In genomic region chr3:146187334-146187950, GRCh38 we compare ENCODE assay signal across 9 cellular contexts.
DNase-seq lines count a peak whose midpoint lies in the region; ATAC-seq and TF ChIP-seq lines count a peak whose summit lies in the region.
"Had no signal": no experiment of that assay in that cellular context is flagged by ENCODE, and none has a peak within 500 bp of the region (broad histone marks: within the 10 kb centered on the region; RNA-seq: fewer than 3 reads in every experiment).

No MANE protein-coding gene starts in this region.

- no peak overlapping the region for H3K4me3 ChIP-seq in epithelial cell of esophagus (ENCODE audit: low read length)

- DNase-seq in NCI-H1417 (lab: John Stamatoyannopoulos, UW) = peak in 2 of 3 experiments; percentile 15 to 54
- DNase-seq in NCI-H1417 treated with DMSO at 0.1 percent for 48 hours (lab: John Stamatoyannopoulos, UW) = no peak
- DNase-seq in NCI-H748 treated with DMSO at 0.1 percent for 48 hours (lab: John Stamatoyannopoulos, UW) = peak; percentile 8
- DNase-seq in epithelial cell of esophagus (ENCODE audit: low read depth) = peak; percentile 55
- DNase-seq in pons (ENCODE audit: low spot score) = peak; percentile 49
- no peak for DNase-seq in GM03348 (ENCODE audit: low spot score)
- DNase-seq: CD4-positive, CD25-positive, alpha-beta regulatory T cell had no signal

- no peak for ATAC-seq in GM18909 (IDR thresholded peaks at IDR 0.05; ENCODE audit: poor library complexity, unreplicated experiment)
- no peak for ATAC-seq in HG03378 (IDR thresholded peaks at IDR 0.05; ENCODE audit: unreplicated experiment)

- peak; percentile 61 for TF ChIP-seq CTCF in epithelial cell of esophagus (IDR thresholded peaks at IDR 0.05; ENCODE audit: insufficient read depth, low read depth, low read length, missing control alignments)

Comparison
In these comparisons a context has a peak if more than half of its experiments do, and no peak if none do; other contexts are left out.
1. DNase-seq: peak in NCI-H1417 (2 of 3), NCI-H748 treated with DMSO at 0.1 percent for 48 hours (single experiment), epithelial cell of esophagus (single experiment) and pons (single experiment); none in NCI-H1417 treated with DMSO at 0.1 percent for 48 hours (single experiment) and GM03348 (single experiment).